ENCODE assay signal across 10 cellular contexts in the genomic region with DNA sequence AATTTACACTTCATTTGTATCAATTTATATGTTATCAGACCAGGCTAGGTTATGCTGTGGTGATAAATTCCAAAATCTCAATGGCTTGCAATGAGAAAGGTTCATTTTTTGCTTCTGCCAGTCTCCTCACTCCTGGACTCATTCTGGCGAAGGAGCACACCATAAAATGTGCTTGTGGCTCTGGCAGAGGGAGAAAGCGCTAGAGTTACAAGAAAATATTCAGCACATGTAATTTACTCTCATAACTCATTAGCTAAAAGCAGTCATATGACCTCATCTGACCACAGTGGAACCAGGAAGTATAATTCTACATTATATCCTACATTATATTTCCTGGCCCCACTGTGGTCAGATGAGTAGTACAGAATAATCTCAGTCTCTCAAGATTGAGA.
DNase-seq lines count a peak whose midpoint lies in the region; ATAC-seq and TF ChIP-seq lines count a peak whose summit lies in the region.
"Had no signal": no experiment of that assay in that cellular context is flagged by ENCODE, and none has a peak within 500 bp of the region (broad histone marks: within the 10 kb centered on the region; RNA-seq: fewer than 3 reads in every experiment).

No MANE protein-coding gene starts in this region.

- DNase-seq in GM04504 (ENCODE audit: low read depth) (peak; percentile 3), PC-3 (peak; percentile 55), epithelial cell of proximal tubule (ENCODE audit: low read depth) (peak; percentile 49), psoas muscle (no peak), ovary (no peak), head of caudate nucleus (no peak)
- DNase-seq in activated CD8-positive, alpha-beta memory T cell treated with anti-CD3 and anti-CD28 coated beads for 24 hours, result no peak

- H3K79me2 ChIP-seq in PC-3 (ENCODE audit: low read length), result no peaks in the 10 kb centered on the region

- H3K4me2 ChIP-seq in PC-3 (ENCODE audit: low read length), result peak overlapping the region; percentile 18

- no peak overlapping the region for H3K4me3 ChIP-seq in PC-3 (ENCODE audit: low read length)
- no peak overlapping the region for H3K4me3 ChIP-seq in epithelial cell of proximal tubule (ENCODE audit: low read depth, low read length)
- no peak overlapping the region for H3K4me3 ChIP-seq in psoas muscle
- no peak overlapping the region for H3K4me3 ChIP-seq in ovary
- H3K4me3 ChIP-seq: upper lobe of left lung had no signal

- no peaks in the 10 kb centered on the region for H3K9me2 ChIP-seq in PC-3 (replicated peaks; ENCODE audit: low read length)

- H3K27ac ChIP-seq in PC-3 (ENCODE audit: low read length) (peak overlapping the region; percentile 78), psoas muscle (peak overlapping the region; percentile 60), ovary (no peak overlapping the region)
- H3K27ac ChIP-seq: upper lobe of left lung had no signal

- H3K27me3 ChIP-seq in PC-3 (ENCODE audit: low read length) (no peaks in the 10 kb centered on the region), psoas muscle (ENCODE audit: insufficient read depth in 3 of 3, low read length in 2 of 3) (no peaks in the 10 kb centered on the region), ovary (no peaks in the 10 kb centered on the region)
- H3K27me3 ChIP-seq: upper lobe of left lung had no signal

- POLR2A ChIA-PET in PC-3 (lab: Charles Lee; ENCODE audit: unreplicated experiment), result interaction anchor here (0.7 kb wide), 2 partner anchors 109 to 238 kb away, joined by 3 to 6 read pairs; no protein-coding TSS in a partner anchor

- H3F3A ChIP-seq in PC-3 (ENCODE audit: low read length, unreplicated experiment), result no peaks in the 10 kb centered on the region

- no peak for TF ChIP-seq CTCF in PC-3 (conservative IDR thresholded peaks at IDR 0.05; ENCODE audit: low read depth, low read length)
- no peak for TF ChIP-seq CTCF in epithelial cell of proximal tubule (conservative IDR thresholded peaks at IDR 0.05; ENCODE audit: low read depth, low read length)
- no peak for TF ChIP-seq CTCF in psoas muscle (IDR thresholded peaks at IDR 0.05)
- TF ChIP-seq CTCF in ovary (IDR thresholded peaks at IDR 0.05), result no peak

- no TSS peak for BruUV-seq in PC-3 (replicated peaks; lab: Mats Ljungman, UMichigan)

- CTCF ChIA-PET in PC-3 (lab: Charles Lee), result no interaction called here

- no peaks in the 10 kb centered on the region for H4K20me1 ChIP-seq in PC-3 (ENCODE audit: low read length)

- H3K9me3 ChIP-seq in PC-3 (ENCODE audit: low read length), result no peaks in the 10 kb centered on the region
- H3K9me3 ChIP-seq in psoas muscle, result peaks cover 8% of the 10 kb centered on the region
- no peaks in the 10 kb centered on the region for H3K9me3 ChIP-seq in ovary

- H3K4me1 ChIP-seq in PC-3 (ENCODE audit: insufficient read depth, low read length) (peaks cover 21% of the 10 kb centered on the region), psoas muscle (peaks cover 7% of the 10 kb centered on the region), ovary (ENCODE audit: insufficient read depth) (no peaks in the 10 kb centered on the region)
- H3K4me1 ChIP-seq: upper lobe of left lung had no signal

- peak overlapping the region; percentile 8; the same call in 1 of the 2 replicates for H3K9ac ChIP-seq in PC-3 (ENCODE audit: low read length)

- TF ChIP-seq POLR2A in ovary (IDR thresholded peaks at IDR 0.05), result no peak

- 25 to 46% (median 30%) methylated on average over 2 of the region's 2 CpGs for WGBS in psoas muscle, 3 donors
- WGBS in ovary, 3 donors, result 78 to 82% (median 81%) methylated on average over 2 of the region's 2 CpGs

- TF ChIP-seq EP300 in ovary (IDR thresholded peaks at IDR 0.05), result no peak

- intact Hi-C loops in PC-3 (cut with micrococcal nuclease) (no loop called here), psoas muscle (cut with DNase I) (no loop called here), ovary (cut with DNase I) (no loop called here), head of caudate nucleus (cut with DNase I) (no loop called here)

- peak overlapping the region; percentile 60 for H2AFZ ChIP-seq in PC-3 (ENCODE audit: low read length)

- H3K36me3 ChIP-seq in PC-3 (ENCODE audit: low read depth, low read length), result no peaks in the 10 kb centered on the region
- H3K36me3 ChIP-seq in psoas muscle (ENCODE audit: insufficient read depth in 1 of 2, low read depth in 1 of 2), result no peaks in the 10 kb centered on the region
- H3K36me3 ChIP-seq in ovary, result no peaks in the 10 kb centered on the region
- H3K36me3 ChIP-seq: upper lobe of left lung had no signal

- ATAC-seq in PC-3 (peak; percentile 62), psoas muscle (peak in 2 of 4 donors; percentile 36 to 54), HG03457 (IDR thresholded peaks at IDR 0.05; ENCODE audit: unreplicated experiment) (no peak)
- ATAC-seq: natural killer cell treated with Interleukin-12 subunit alpha and Interleukin-12 subunit beta and Interleukin-15 and Interleukin-18, amount 100 ng/mL, for 72 hours had no signal

Comparison
In these comparisons a context has a peak if more than half of its experiments do, and no peak if none do; other contexts are left out.
1. DNase-seq: peak in GM04504 (single experiment), PC-3 (single experiment) and epithelial cell of proximal tubule (single experiment); none in psoas muscle (0 of 2), ovary (0 of 5), head of caudate nucleus (0 of 42) and activated CD8-positive, alpha-beta memory T cell treated with anti-CD3 and anti-CD28 coated beads for 24 hours (single experiment).
2. H3K27ac ChIP-seq: peak in PC-3 (single experiment) and psoas muscle (single experiment); none in ovary (0 of 2).